In the genomic region with DNA sequence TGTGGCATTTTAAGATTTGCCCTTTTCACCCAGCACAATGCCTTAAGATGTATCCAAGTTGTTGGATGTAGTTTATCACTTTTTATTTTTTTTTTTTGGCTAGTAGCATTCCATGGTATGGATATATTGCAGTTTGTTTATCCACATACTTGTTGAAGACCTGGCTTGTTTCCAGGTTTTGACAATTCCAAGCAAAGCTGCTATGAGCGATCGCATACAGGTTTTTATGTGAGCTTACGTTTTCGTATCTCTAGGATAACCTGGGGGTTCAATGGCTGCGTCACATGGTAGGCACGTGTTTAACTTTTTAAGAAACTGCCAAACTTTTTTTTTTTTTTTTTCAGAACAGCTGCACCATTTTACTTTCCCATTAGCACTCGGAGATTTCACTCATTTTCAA, we compare ENCODE assay signal across 1 cellular context.
TF ChIP-seq lines count a peak whose summit lies in the region.

No MANE protein-coding gene starts in this region.

TF ChIP-seq in IMR-90, 13 proteins besides CTCF, POLR2A, EP300 and RAD21 (continued from another document):
- TF ChIP-seq, protein P1, sequence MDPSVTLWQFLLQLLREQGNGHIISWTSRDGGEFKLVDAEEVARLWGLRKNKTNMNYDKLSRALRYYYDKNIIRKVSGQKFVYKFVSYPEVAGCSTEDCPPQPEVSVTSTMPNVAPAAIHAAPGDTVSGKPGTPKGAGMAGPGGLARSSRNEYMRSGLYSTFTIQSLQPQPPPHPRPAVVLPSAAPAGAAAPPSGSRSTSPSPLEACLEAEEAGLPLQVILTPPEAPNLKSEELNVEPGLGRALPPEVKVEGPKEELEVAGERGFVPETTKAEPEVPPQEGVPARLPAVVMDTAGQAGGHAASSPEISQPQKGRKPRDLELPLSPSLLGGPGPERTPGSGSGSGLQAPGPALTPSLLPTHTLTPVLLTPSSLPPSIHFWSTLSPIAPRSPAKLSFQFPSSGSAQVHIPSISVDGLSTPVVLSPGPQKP (IDR thresholded peaks at IDR 0.05; ENCODE audit: borderline replicate concordance, low read depth, low read length): no peak
- no peak for TF ChIP-seq CEBPB (IDR thresholded peaks at IDR 0.05; ENCODE audit: low read depth, low read length)
- TF ChIP-seq, protein P2, sequence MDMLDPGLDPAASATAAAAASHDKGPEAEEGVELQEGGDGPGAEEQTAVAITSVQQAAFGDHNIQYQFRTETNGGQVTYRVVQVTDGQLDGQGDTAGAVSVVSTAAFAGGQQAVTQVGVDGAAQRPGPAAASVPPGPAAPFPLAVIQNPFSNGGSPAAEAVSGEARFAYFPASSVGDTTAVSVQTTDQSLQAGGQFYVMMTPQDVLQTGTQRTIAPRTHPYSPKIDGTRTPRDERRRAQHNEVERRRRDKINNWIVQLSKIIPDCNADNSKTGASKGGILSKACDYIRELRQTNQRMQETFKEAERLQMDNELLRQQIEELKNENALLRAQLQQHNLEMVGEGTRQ (IDR thresholded peaks at IDR 0.05; ENCODE audit: low read depth, low read length): no peak
- no peak for TF ChIP-seq FOS (IDR thresholded peaks at IDR 0.05; ENCODE audit: low read depth, low read length)
- no peak for TF ChIP-seq BHLHE40 (IDR thresholded peaks at IDR 0.05; ENCODE audit: low read depth, low read length)
- TF ChIP-seq CHD1 (IDR thresholded peaks at IDR 0.05; ENCODE audit: low read depth, low read length): no peak
